In genomic region chr1:44835738-44836675, GRCh38 we compare ENCODE assay signal across 1 cellular context.
A peak's percentile ranks its signal among the peaks of the same experiment; 100 is the strongest.
TF ChIP-seq lines count a peak whose summit lies in the region.

No MANE protein-coding gene starts in this region.

TF ChIP-seq in GM12878, 131 proteins besides CTCF, POLR2A, EP300 and RAD21:
- TF ChIP-seq STAT1 (conservative IDR thresholded peaks at IDR 0.05) (0 out of 2 replicates have a peak, but pooled peaks have one; percentile 21), PKNOX1 (IDR thresholded peaks at IDR 0.05) (peak; percentile 67), WRNIP1 (IDR thresholded peaks at IDR 0.05; ENCODE audit: borderline replicate concordance, low read depth, low read length) (no peak), SMC3 (IDR thresholded peaks at IDR 0.05; ENCODE audit: borderline replicate concordance, low read length) (peak; percentile 70; the same call in 1 of the 2 replicates), NFXL1 (IDR thresholded peaks at IDR 0.05; ENCODE audit: borderline replicate concordance) (no peak), YY1 (IDR thresholded peaks at IDR 0.05; ENCODE audit: low read depth, low read length) (peak; percentile 61; the same call in 1 of the 2 replicates), NBN (IDR thresholded peaks at IDR 0.05) (0 out of 2 replicates have a peak, but pooled peaks have one; percentile 37), ATF7 (IDR thresholded peaks at IDR 0.05; ENCODE audit: low read depth) (0 out of 2 replicates have a peak, but pooled peaks have one; percentile 16)
